In the genomic region with DNA sequence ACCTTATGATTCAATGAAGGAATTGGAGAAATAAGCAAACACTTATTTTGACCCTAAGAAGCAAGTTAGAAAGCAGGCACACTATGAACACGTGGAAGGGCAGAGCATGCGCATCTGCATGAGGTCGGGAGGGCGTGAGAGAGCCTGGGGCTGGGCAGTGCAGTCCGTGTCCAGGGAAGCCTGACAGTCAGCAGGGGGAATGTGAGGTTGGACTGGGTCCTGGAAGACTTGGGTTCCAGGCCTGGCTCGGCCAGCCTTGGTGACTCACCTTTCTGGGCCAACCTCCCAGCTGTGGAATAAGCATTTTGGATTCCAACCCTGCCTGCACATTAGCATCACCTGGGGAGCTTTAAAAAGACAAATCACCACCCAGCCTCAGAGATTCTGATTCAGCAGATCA, we compare ENCODE assay signal across 11 cellular contexts. TPM values are rescaled to one million over a fixed set of nuclear protein-coding genes. Genes with fewer than 3 reads are reported as not detected.
A peak's percentile ranks its signal among the peaks of the same experiment; 100 is the strongest.
DNase-seq lines count a peak whose midpoint lies in the region; TF ChIP-seq lines count a peak whose summit lies in the region.
"Had no signal": no experiment of that assay in that cellular context is flagged by ENCODE, and none has a peak within 500 bp of the region (broad histone marks: within the 10 kb centered on the region; RNA-seq: fewer than 3 reads in every experiment).

No MANE protein-coding gene starts in this region.

- DNase-seq in G401 (ENCODE audit: low spot score) (peak; percentile 23), hypothalamus (lab: John Stamatoyannopoulos, UW) (peak in 34 of 51 donors; percentile 7 to 87 (median 44)), skeletal muscle cell (ENCODE audit: low read depth) (peak; percentile 60), retina (no peak), type B pancreatic cell (ENCODE audit: extremely low spot score, unreplicated experiment) (no peak), epidermal melanocyte (ENCODE audit: insufficient read length, low spot score) (no peak), activated gamma-delta T cell (lab: John Stamatoyannopoulos, UW) (no peak)
- DNase-seq: stomach had no signal

- H3K27ac Mint-ChIP-seq in brain (peak overlapping the region in 3 of 5 experiments; percentile 9 to 49 (median 30)), type B pancreatic cell (no peak overlapping the region)

- H3K27me3 Mint-ChIP-seq in brain (peaks cover 23% of the 10 kb centered on the region), type B pancreatic cell (peaks cover 38% of the 10 kb centered on the region)

- no peak overlapping the region for H3K4me3 ChIP-seq in skeletal muscle cell (ENCODE audit: low read depth, low read length)
- H3K4me3 ChIP-seq: SK-N-MC, stomach had no signal

- H3K9me3 Mint-ChIP-seq in brain (no peaks in the 10 kb centered on the region), type B pancreatic cell (no peaks in the 10 kb centered on the region)

- TF ChIP-seq CTCF in brain (conservative IDR thresholded peaks at IDR 0.05) = no peak
- TF ChIP-seq CTCF in type B pancreatic cell (conservative IDR thresholded peaks at IDR 0.05) = no peak

- H3K36me3 Mint-ChIP-seq in brain = no peaks in the 10 kb centered on the region
- no peaks in the 10 kb centered on the region for H3K36me3 Mint-ChIP-seq in type B pancreatic cell

- in situ Hi-C loops in G401 (cut with HindIII; ENCODE audit: low sequenced_read_pairs) = loop anchor here (25.0 kb wide), 1 partner anchor 204 kb away; no protein-coding TSS in a partner anchor

- no peak overlapping the region for H3K4me3 Mint-ChIP-seq in brain
- H3K4me3 Mint-ChIP-seq in type B pancreatic cell = no peak overlapping the region

- H3K4me1 Mint-ChIP-seq in brain = no peaks in the 10 kb centered on the region
- H3K4me1 Mint-ChIP-seq in type B pancreatic cell (ENCODE audit: unreplicated experiment) = no peaks in the 10 kb centered on the region

RNA-seq across cellular contexts. Expression of gene LMX1A, which starts 26.6 kb away (rescaled TPM):
- not detected in 2 replicates for total RNA-seq in G401 (2014; rRNA removed; shearing (Covaris generic))
- not detected for polyA plus RNA-seq in brain (ENCODE audit: insufficient read depth, low read depth, low replicate concordance)
- 13.5 and 34.4 TPM in 2 replicates for total RNA-seq in type B pancreatic cell (ENCODE audit: low replicate concordance)
- total RNA-seq: mononuclear cell, stomach had no signal
- polyA plus RNA-seq: stomach had no signal

Comparison
In these comparisons a context has a peak if more than half of its experiments do, and no peak if none do; other contexts are left out.
1. DNase-seq: peak in G401 (single experiment), hypothalamus (34 of 51) and skeletal muscle cell (single experiment); none in retina (single experiment), type B pancreatic cell (single experiment), epidermal melanocyte (single experiment) and activated gamma-delta T cell (single experiment).
2. RNA of gene LMX1A, which starts 26.6 kb away (total RNA-seq): 13.5 to 34.4 TPM in type B pancreatic cell; not detected in G401; every median in the first group is over 10 times any median in the second.